In genomic region chr4:52665592-52665991, GRCh38 we compare ENCODE assay signal across 1 cellular context.
TF ChIP-seq lines count a peak whose summit lies in the region.

No MANE protein-coding gene starts in this region.

TF ChIP-seq in H1, 55 proteins besides CTCF, POLR2A, EP300 and RAD21 (continued from another document):
- no peak for TF ChIP-seq CEBPB (IDR thresholded peaks at IDR 0.05; ENCODE audit: low read depth, low read length)
- TF ChIP-seq SP4 (IDR thresholded peaks at IDR 0.05; ENCODE audit: low read length), result no peak
- no peak for TF ChIP-seq BCL11A (IDR thresholded peaks at IDR 0.05; ENCODE audit: low read depth in 2 of 2, low read length in 2 of 2)
- TF ChIP-seq MAX (IDR thresholded peaks at IDR 0.05), result no peak
- no peak for TF ChIP-seq POLR2AphosphoS5 (IDR thresholded peaks at IDR 0.05; ENCODE audit: low read depth, low read length)
- no peak for TF ChIP-seq EGR1 (IDR thresholded peaks at IDR 0.05; ENCODE audit: borderline replicate concordance, low read depth, low read length)
- TF ChIP-seq E2F6 (IDR thresholded peaks at IDR 0.05), result no peak
- no peak for TF ChIP-seq ZNF274 (IDR thresholded peaks at IDR 0.05; ENCODE audit: borderline replicate concordance, extremely low read depth, low read length)
- TF ChIP-seq TEAD4 (IDR thresholded peaks at IDR 0.05; ENCODE audit: low read depth, low read length), result no peak
- TF ChIP-seq TCF12 (IDR thresholded peaks at IDR 0.05; ENCODE audit: low read depth, low read length), result no peak
